25 cellular contexts compared by ENCODE assay signal in the genomic region with DNA sequence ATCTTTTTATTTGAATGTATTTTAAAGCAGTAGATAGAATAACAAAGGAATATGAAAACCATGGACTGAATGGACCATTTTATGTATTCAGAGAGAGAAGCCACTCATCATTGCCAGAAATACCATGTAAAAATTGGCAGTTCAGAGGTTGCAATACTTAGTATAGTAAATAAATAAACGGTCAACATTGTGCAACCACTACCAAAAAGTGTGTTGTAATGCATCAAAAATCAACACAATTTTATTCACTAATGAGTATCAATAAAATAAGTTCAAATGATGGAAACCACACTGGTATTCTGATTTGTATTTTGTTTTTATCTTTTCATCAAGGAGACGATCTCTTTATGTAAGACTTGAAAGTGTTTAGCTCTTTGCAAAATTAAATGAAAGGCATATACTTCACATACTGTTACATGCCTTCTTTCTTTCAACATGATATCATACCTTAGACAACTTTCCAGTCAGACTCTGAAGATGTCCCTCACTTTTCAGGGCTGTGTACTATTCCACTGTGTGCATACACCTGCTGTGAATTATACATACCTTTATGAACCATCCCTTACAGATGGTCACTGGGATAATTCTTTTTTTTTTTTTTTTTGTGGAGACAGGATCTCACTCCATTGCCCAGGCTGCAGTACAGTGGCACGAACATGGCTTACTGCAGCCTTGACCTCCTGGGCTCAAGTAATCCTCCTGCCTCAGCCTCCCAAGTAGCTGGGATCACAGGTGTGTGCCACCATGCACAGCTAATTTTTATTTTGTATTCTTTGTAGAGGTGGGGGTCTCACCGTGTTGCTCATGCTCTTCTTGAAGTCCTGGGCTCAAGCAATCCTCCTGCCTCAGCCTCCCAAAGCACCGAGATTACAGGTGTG. TPM values are rescaled to one million over a fixed set of nuclear protein-coding genes. Genes with fewer than 3 reads are reported as not detected.
"Had no signal": no experiment of that assay in that cellular context is flagged by ENCODE, and none has a peak within 500 bp of the region (broad histone marks: within the 10 kb centered on the region; RNA-seq: fewer than 3 reads in every experiment).

No MANE protein-coding gene starts in this region.

- H3K27ac Mint-ChIP-seq: activated CD4-positive, alpha-beta memory T cell treated with anti-CD3 and anti-CD28 coated beads, Interleukin-2, amount 10 ng/mL, durations not matched to agents 7 days and 5 days; activated naive CD8-positive, alpha-beta T cell treated with anti-CD3 and anti-CD28 coated beads for 36 hours; nephron progenitor cell; stimulated activated effector memory CD8-positive, alpha-beta T cell treated with anti-CD3 and anti-CD28 coated beads, Interleukin-12 subunit alpha, Interleukin-12 subunit beta, amount 100 ng/mL, for 72 hours had no signal

- FAIRE-seq: TTC549 had no signal

- H3K27ac ChIP-seq: foreskin keratinocyte, thoracic aorta had no signal

- ATAC-seq: activated T-helper 17 cell treated with anti-CD3 and anti-CD28 coated beads, Interleukin-2, amount 50 U/mL, for 72 hours; foreskin keratinocyte; left colon; stimulated activated effector memory CD8-positive, alpha-beta T cell treated with anti-CD3 and anti-CD28 coated beads, Interleukin-12 subunit alpha, Interleukin-12 subunit beta, amount 100 ng/mL, for 72 hours had no signal

- H3K4me1 Mint-ChIP-seq: stimulated activated effector memory CD8-positive, alpha-beta T cell treated with anti-CD3 and anti-CD28 coated beads, Interleukin-12 subunit alpha, Interleukin-12 subunit beta, amount 100 ng/mL, for 72 hours had no signal

- H3K9me3 ChIP-seq: thoracic aorta had no signal

- H3K4me3 ChIP-seq: thoracic aorta had no signal

- H3K27me3 ChIP-seq: foreskin keratinocyte had no signal

- H3K9me3 Mint-ChIP-seq: activated CD4-positive, alpha-beta memory T cell treated with anti-CD3 and anti-CD28 coated beads, Interleukin-2, amount 10 ng/mL, durations not matched to agents 7 days and 5 days; activated naive CD8-positive, alpha-beta T cell treated with anti-CD3 and anti-CD28 coated beads for 36 hours; activated T-helper 17 cell treated with anti-CD3 and anti-CD28 coated beads, Interleukin-2, amount 50 U/mL, for 72 hours; nephron progenitor cell; stimulated activated effector memory CD8-positive, alpha-beta T cell treated with anti-CD3 and anti-CD28 coated beads, Interleukin-12 subunit alpha, Interleukin-12 subunit beta, amount 100 ng/mL, for 72 hours had no signal

- DNase-seq: activated CD4-positive, alpha-beta memory T cell treated with anti-CD3 and anti-CD28 coated beads, Interleukin-2, amount 10 ng/mL, durations not matched to agents 7 days and 5 days; activated CD4-positive, alpha-beta T cell treated with anti-CD3 and anti-CD28 coated beads for 48 hours; activated CD4-positive, CD25-positive, alpha-beta regulatory T cell; activated naive CD4-positive, alpha-beta T cell; activated naive CD8-positive, alpha-beta T cell treated with anti-CD3 and anti-CD28 coated beads for 36 hours; activated T-cell treated with anti-CD3 and anti-CD28 coated beads, Interleukin-2, amount 50 U/mL, for 1 hour; amniotic stem cell; foreskin keratinocyte; hypothalamus; islet precursor cell; left colon; nephron progenitor cell; nucleus accumbens; posterior cingulate gyrus; right cardiac atrium; stimulated activated CD4-positive, alpha-beta T cell treated with anti-CD3 and anti-CD28 coated beads, Interleukin-4, amount 100 ng/mL, for 24 hours had no signal

- H3K27me3 Mint-ChIP-seq: activated naive CD8-positive, alpha-beta T cell treated with anti-CD3 and anti-CD28 coated beads for 36 hours; activated T-helper 17 cell treated with anti-CD3 and anti-CD28 coated beads, Interleukin-2, amount 50 U/mL, for 72 hours had no signal

- H3K4me3 Mint-ChIP-seq: activated CD4-positive, alpha-beta memory T cell treated with anti-CD3 and anti-CD28 coated beads, Interleukin-2, amount 10 ng/mL, durations not matched to agents 7 days and 5 days; activated naive CD8-positive, alpha-beta T cell treated with anti-CD3 and anti-CD28 coated beads for 36 hours; activated T-helper 17 cell treated with anti-CD3 and anti-CD28 coated beads, Interleukin-2, amount 50 U/mL, for 72 hours; nephron progenitor cell; stimulated activated effector memory CD8-positive, alpha-beta T cell treated with anti-CD3 and anti-CD28 coated beads, Interleukin-12 subunit alpha, Interleukin-12 subunit beta, amount 100 ng/mL, for 72 hours had no signal

- H3K4me1 ChIP-seq: foreskin keratinocyte had no signal

RNA-seq across cellular contexts. Expression of a gene that starts 40.3 kb away (rescaled TPM):
- total RNA-seq: activated CD4-positive, alpha-beta memory T cell treated with anti-CD3 and anti-CD28 coated beads, Interleukin-2, amount 10 ng/mL, durations not matched to agents 7 days and 5 days; activated naive CD8-positive, alpha-beta T cell treated with anti-CD3 and anti-CD28 coated beads for 36 hours; activated T-helper 17 cell treated with anti-CD3 and anti-CD28 coated beads, Interleukin-2, amount 50 U/mL, for 72 hours; dermis microvascular lymphatic vessel endothelial cell; left colon; lung microvascular endothelial cell; myocyte; right cardiac atrium; T-helper 2 cell treated with Interferon-gamma antibody and Interleukin-4, amounts not matched to agents 100 ng/mL and 5 ng/mL, for 36 hours; thoracic aorta; ureter had no signal
